In genomic region chr4:174631901-174632758, GRCh38 we compare ENCODE assay signal across 7 cellular contexts.
DNase-seq lines count a peak whose midpoint lies in the region; ATAC-seq and FAIRE-seq lines count a peak whose summit lies in the region.

No MANE protein-coding gene starts in this region.

- in situ Hi-C loops in KBM-7 (cut with MboI; ENCODE audit: low pct_unique_long_range_greater_than_20kb, low sequenced_read_pairs) = loop anchor here (25.0 kb wide), 1 partner anchor 270 kb away; no protein-coding TSS in a partner anchor

- DNase-seq in KBM-7 (peak; percentile 42), SW480 (ENCODE audit: low spot score) (peak; percentile 28), germinal center (ENCODE audit: low spot score) (peak; percentile 5), small intestine (peak; percentile 70), NCI-H146 treated with DMSO at 0.1 percent for 48 hours (lab: John Stamatoyannopoulos, UW; ENCODE audit: unreplicated experiment) (no peak)

- 14 to 36% (median 31%) methylated on average over 2 of the region's 2 CpGs for WGBS in small intestine, 3 donors

- H3K4me1 ChIP-seq in small intestine (ENCODE audit: control insufficient read depth in 2 of 2, insufficient read depth in 1 of 2, low read depth in 1 of 2, low read length in 1 of 2) = no peaks in the 10 kb centered on the region

- H3K36me3 ChIP-seq in small intestine (ENCODE audit: control insufficient read depth in 2 of 2, insufficient read depth in 2 of 2, low read length in 2 of 2) = no peaks in the 10 kb centered on the region

- no peak overlapping the region for H3K4me3 ChIP-seq in small intestine (ENCODE audit: low read depth in 1 of 2, low read length in 2 of 2)

- ATAC-seq in GM21526 (IDR thresholded peaks at IDR 0.05; ENCODE audit: low FRiP score, unreplicated experiment) = peak; percentile 67

- no peak overlapping the region for H3K27ac ChIP-seq in small intestine (ENCODE audit: low read depth in 1 of 2, low read length in 1 of 2)

- H3K9me3 ChIP-seq in small intestine (ENCODE audit: control insufficient read depth, low read depth) = no peaks in the 10 kb centered on the region

- no peaks in the 10 kb centered on the region for H3K27me3 ChIP-seq in small intestine (ENCODE audit: control insufficient read depth in 2 of 2, insufficient read depth in 2 of 2, low read length in 2 of 2)

- FAIRE-seq in G401.6 (lab: Jason Lieb, UNC) (peak; percentile 94), small intestine (lab: Jason Lieb, UNC) (no peak)
